1 cellular context compared by ENCODE assay signal in the genomic region with DNA sequence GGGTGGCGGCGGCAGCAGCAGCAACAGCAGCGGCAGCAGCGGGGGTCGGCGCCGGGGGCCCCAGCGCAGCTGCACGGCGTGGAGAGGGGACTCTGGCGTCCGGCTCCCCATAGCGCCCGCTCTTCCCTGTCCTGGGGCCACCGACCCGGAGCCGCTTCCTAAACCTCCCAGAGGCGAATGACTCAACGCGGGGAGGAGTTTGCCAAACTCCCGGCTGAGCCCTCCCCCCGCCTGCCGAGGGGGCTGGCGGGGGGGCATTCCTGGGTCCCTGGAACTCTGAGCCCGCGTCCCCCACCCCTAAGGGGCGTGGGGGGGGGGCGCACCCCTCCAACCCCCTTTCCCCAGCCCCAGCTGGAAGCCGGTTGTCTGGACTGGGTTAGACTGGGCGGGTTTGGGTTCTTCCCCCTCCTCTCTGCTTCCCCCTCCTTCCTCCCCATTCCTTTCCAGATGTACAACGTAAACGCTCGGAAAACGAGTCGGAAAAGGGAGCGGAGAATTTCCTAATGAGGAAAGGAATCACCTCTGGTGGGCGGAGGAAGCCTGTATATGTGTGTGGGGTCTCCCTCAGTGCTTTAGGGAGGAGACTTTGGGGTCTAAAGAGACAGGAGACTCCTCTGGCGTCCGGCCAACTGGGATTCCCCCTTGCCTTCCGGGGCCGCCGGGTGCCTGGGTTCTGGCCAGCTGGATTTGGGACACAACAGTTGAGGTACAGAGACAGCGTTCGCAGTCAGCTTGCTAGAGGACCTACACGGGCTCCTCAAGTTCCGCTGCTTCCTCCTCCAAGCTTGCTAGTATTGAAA.
TF ChIP-seq lines count a peak whose summit lies in the region.

A gene (minus strand): TSS at position 179 of the 800 bp plus-strand sequence. CDS start 68 bp downstream, at position 111.

TF ChIP-seq in HEK293, 187 proteins besides CTCF, POLR2A, EP300 and RAD21 (continued from another document and continues in another):
- TF ChIP-seq, protein P1, sequence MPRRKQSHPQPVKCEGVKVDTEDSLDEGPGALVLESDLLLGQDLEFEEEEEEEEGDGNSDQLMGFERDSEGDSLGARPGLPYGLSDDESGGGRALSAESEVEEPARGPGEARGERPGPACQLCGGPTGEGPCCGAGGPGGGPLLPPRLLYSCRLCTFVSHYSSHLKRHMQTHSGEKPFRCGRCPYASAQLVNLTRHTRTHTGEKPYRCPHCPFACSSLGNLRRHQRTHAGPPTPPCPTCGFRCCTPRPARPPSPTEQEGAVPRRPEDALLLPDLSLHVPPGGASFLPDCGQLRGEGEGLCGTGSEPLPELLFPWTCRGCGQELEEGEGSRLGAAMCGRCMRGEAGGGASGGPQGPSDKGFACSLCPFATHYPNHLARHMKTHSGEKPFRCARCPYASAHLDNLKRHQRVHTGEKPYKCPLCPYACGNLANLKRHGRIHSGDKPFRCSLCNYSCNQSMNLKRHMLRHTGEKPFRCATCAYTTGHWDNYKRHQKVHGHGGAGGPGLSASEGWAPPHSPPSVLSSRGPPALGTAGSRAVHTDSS (tag by site-specific recombination; IDR thresholded peaks at IDR 0.05), result 0 out of 2 replicates have a peak, but pooled peaks have one; percentile 9
- TF ChIP-seq SP3 (tag by site-specific recombination; IDR thresholded peaks at IDR 0.05) (peak; percentile 81), PRDM1 (tag by site-specific recombination; IDR thresholded peaks at IDR 0.05) (0 out of 2 replicates have a peak, but pooled peaks have one; percentile 17), ZNF274 (IDR thresholded peaks at IDR 0.05; ENCODE audit: low read length) (no peak), ZNF274 (tag by site-specific recombination; IDR thresholded peaks at IDR 0.05; ENCODE audit: borderline replicate concordance) (no peak), ZNF596 (tag by site-specific recombination; IDR thresholded peaks at IDR 0.05) (0 out of 2 replicates have a peak, but pooled peaks have one; percentile 23), ZNF837 (tag by site-specific recombination; IDR thresholded peaks at IDR 0.05) (no peak), ZNF423 (tag by site-specific recombination; IDR thresholded peaks at IDR 0.05) (no peak), ZNF555 (tag by site-specific recombination; conservative IDR thresholded peaks at IDR 0.05) (no peak), FEZF1 (tag by site-specific recombination; IDR thresholded peaks at IDR 0.05) (no peak), ZNF133 (tag by site-specific recombination; IDR thresholded peaks at IDR 0.05) (no peak), ZNF660 (tag by site-specific recombination; IDR thresholded peaks at IDR 0.05) (0 out of 2 replicates have a peak, but pooled peaks have one; percentile 42), KLF10 (tag by site-specific recombination; IDR thresholded peaks at IDR 0.05) (no peak; the same call in 1 of the 2 replicates), ZNF701 (tag by site-specific recombination; IDR thresholded peaks at IDR 0.05) (no peak), ZNF473 (tag by site-specific recombination; IDR thresholded peaks at IDR 0.05) (no peak), ZNF221 (tag by site-specific recombination; IDR thresholded peaks at IDR 0.05; ENCODE audit: borderline replicate concordance) (no peak), GLIS1 (tag by site-specific recombination; IDR thresholded peaks at IDR 0.05) (peak; percentile 78), ZNF366 (tag by site-specific recombination; conservative IDR thresholded peaks at IDR 0.05) (peak; percentile 77), KLF9 (tag by site-specific recombination; IDR thresholded peaks at IDR 0.05; ENCODE audit: low read depth) (no peak), ZNF416 (tag by site-specific recombination; IDR thresholded peaks at IDR 0.05) (no peak), ZSCAN16 (tag by site-specific recombination; IDR thresholded peaks at IDR 0.05) (no peak), OSR2 (tag by site-specific recombination; IDR thresholded peaks at IDR 0.05) (no peak), ZNF335 (tag by site-specific recombination; conservative IDR thresholded peaks at IDR 0.05) (peak; percentile 48; the same call in 1 of the 2 replicates), ZNF16 (tag by site-specific recombination; IDR thresholded peaks at IDR 0.05; ENCODE audit: low read depth) (no peak), SP2 (tag by site-specific recombination; IDR thresholded peaks at IDR 0.05) (peak; percentile 45), ZBTB20 (tag by site-specific recombination; IDR thresholded peaks at IDR 0.05) (peak; percentile 47), ZNF677 (tag by site-specific recombination; IDR thresholded peaks at IDR 0.05) (no peak), ZNF792 (tag by site-specific recombination; IDR thresholded peaks at IDR 0.05) (no peak), ZNF530 (tag by site-specific recombination; IDR thresholded peaks at IDR 0.05; ENCODE audit: low read depth) (no peak), ZNF391 (tag by site-specific recombination; IDR thresholded peaks at IDR 0.05; ENCODE audit: borderline replicate concordance, low read depth) (no peak), ZNF302 (tag by site-specific recombination; IDR thresholded peaks at IDR 0.05; ENCODE audit: low read depth) (no peak), ZNF324 (tag by site-specific recombination; IDR thresholded peaks at IDR 0.05) (no peak), ZNF501 (tag by site-specific recombination; IDR thresholded peaks at IDR 0.05) (no peak; the same call in 1 of the 2 replicates), SP7 (tag by site-specific recombination; IDR thresholded peaks at IDR 0.05) (peak; percentile 34; the same call in 1 of the 2 replicates), KLF8 (tag by site-specific recombination; IDR thresholded peaks at IDR 0.05) (peak; percentile 19; the same call in 1 of the 2 replicates)
- TF ChIP-seq, protein P2, sequence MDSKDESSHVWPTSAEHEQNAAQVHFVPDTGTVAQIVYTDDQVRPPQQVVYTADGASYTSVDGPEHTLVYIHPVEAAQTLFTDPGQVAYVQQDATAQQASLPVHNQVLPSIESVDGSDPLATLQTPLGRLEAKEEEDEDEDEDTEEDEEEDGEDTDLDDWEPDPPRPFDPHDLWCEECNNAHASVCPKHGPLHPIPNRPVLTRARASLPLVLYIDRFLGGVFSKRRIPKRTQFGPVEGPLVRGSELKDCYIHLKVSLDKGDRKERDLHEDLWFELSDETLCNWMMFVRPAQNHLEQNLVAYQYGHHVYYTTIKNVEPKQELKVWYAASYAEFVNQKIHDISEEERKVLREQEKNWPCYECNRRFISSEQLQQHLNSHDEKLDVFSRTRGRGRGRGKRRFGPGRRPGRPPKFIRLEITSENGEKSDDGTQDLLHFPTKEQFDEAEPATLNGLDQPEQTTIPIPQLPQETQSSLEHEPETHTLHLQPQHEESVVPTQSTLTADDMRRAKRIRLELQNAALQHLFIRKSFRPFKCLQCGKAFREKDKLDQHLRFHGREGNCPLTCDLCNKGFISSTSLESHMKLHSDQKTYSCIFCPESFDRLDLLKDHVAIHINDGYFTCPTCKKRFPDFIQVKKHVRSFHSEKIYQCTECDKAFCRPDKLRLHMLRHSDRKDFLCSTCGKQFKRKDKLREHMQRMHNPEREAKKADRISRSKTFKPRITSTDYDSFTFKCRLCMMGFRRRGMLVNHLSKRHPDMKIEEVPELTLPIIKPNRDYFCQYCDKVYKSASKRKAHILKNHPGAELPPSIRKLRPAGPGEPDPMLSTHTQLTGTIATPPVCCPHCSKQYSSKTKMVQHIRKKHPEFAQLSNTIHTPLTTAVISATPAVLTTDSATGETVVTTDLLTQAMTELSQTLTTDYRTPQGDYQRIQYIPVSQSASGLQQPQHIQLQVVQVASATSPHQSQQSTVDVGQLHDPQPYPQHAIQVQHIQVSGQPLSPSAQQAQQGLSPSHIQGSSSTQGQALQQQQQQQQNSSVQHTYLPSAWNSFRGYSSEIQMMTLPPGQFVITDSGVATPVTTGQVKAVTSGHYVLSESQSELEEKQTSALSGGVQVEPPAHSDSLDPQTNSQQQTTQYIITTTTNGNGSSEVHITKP (tag by site-specific recombination; IDR thresholded peaks at IDR 0.05), result peak; percentile 63
- TF ChIP-seq, protein P3, sequence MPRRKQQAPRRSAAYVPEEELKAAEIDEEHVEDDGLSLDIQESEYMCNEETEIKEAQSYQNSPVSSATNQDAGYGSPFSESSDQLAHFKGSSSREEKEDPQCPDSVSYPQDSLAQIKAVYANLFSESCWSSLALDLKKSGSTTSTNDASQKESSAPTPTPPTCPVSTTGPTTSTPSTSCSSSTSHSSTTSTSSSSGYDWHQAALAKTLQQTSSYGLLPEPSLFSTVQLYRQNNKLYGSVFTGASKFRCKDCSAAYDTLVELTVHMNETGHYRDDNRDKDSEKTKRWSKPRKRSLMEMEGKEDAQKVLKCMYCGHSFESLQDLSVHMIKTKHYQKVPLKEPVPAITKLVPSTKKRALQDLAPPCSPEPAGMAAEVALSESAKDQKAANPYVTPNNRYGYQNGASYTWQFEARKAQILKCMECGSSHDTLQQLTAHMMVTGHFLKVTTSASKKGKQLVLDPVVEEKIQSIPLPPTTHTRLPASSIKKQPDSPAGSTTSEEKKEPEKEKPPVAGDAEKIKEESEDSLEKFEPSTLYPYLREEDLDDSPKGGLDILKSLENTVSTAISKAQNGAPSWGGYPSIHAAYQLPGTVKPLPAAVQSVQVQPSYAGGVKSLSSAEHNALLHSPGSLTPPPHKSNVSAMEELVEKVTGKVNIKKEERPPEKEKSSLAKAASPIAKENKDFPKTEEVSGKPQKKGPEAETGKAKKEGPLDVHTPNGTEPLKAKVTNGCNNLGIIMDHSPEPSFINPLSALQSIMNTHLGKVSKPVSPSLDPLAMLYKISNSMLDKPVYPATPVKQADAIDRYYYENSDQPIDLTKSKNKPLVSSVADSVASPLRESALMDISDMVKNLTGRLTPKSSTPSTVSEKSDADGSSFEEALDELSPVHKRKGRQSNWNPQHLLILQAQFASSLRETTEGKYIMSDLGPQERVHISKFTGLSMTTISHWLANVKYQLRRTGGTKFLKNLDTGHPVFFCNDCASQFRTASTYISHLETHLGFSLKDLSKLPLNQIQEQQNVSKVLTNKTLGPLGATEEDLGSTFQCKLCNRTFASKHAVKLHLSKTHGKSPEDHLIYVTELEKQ (tag by site-specific recombination; IDR thresholded peaks at IDR 0.05; ENCODE audit: borderline replicate concordance), result 0 out of 2 replicates have a peak, but pooled peaks have one; percentile 3
- TF ChIP-seq, protein P4, sequence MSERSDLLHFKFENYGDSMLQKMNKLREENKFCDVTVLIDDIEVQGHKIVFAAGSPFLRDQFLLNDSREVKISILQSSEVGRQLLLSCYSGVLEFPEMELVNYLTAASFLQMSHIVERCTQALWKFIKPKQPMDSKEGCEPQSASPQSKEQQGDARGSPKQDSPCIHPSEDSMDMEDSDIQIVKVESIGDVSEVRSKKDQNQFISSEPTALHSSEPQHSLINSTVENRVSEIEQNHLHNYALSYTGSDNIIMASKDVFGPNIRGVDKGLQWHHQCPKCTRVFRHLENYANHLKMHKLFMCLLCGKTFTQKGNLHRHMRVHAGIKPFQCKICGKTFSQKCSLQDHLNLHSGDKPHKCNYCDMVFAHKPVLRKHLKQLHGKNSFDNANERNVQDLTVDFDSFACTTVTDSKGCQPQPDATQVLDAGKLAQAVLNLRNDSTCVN (tag by site-specific recombination; optimal IDR thresholded peaks at IDR 0.05), result peak; percentile 2
- TF ChIP-seq, protein P5, sequence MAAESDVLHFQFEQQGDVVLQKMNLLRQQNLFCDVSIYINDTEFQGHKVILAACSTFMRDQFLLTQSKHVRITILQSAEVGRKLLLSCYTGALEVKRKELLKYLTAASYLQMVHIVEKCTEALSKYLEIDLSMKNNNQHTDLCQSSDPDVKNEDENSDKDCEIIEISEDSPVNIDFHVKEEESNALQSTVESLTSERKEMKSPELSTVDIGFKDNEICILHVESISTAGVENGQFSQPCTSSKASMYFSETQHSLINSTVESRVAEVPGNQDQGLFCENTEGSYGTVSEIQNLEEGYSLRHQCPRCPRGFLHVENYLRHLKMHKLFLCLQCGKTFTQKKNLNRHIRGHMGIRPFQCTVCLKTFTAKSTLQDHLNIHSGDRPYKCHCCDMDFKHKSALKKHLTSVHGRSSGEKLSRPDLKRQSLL (tag by site-specific recombination; IDR thresholded peaks at IDR 0.05), result no peak
- TF ChIP-seq, protein P6, sequence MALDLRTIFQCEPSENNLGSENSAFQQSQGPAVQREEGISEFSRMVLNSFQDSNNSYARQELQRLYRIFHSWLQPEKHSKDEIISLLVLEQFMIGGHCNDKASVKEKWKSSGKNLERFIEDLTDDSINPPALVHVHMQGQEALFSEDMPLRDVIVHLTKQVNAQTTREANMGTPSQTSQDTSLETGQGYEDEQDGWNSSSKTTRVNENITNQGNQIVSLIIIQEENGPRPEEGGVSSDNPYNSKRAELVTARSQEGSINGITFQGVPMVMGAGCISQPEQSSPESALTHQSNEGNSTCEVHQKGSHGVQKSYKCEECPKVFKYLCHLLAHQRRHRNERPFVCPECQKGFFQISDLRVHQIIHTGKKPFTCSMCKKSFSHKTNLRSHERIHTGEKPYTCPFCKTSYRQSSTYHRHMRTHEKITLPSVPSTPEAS (tag by site-specific recombination; IDR thresholded peaks at IDR 0.05), result no peak
- TF ChIP-seq, protein P7, sequence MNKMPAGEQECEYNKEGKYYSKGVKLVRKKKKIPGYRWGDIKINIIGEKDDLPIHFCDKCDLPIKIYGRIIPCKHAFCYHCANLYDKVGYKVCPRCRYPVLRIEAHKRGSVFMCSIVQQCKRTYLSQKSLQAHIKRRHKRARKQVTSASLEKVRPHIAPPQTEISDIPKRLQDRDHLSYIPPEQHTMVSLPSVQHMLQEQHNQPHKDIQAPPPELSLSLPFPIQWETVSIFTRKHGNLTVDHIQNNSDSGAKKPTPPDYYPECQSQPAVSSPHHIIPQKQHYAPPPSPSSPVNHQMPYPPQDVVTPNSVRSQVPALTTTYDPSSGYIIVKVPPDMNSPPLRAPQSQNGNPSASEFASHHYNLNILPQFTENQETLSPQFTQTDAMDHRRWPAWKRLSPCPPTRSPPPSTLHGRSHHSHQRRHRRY (tag by site-specific recombination; IDR thresholded peaks at IDR 0.05), result no peak
- TF ChIP-seq, protein P8, sequence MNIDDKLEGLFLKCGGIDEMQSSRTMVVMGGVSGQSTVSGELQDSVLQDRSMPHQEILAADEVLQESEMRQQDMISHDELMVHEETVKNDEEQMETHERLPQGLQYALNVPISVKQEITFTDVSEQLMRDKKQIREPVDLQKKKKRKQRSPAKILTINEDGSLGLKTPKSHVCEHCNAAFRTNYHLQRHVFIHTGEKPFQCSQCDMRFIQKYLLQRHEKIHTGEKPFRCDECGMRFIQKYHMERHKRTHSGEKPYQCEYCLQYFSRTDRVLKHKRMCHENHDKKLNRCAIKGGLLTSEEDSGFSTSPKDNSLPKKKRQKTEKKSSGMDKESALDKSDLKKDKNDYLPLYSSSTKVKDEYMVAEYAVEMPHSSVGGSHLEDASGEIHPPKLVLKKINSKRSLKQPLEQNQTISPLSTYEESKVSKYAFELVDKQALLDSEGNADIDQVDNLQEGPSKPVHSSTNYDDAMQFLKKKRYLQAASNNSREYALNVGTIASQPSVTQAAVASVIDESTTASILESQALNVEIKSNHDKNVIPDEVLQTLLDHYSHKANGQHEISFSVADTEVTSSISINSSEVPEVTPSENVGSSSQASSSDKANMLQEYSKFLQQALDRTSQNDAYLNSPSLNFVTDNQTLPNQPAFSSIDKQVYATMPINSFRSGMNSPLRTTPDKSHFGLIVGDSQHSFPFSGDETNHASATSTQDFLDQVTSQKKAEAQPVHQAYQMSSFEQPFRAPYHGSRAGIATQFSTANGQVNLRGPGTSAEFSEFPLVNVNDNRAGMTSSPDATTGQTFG (tag by site-specific recombination; IDR thresholded peaks at IDR 0.05; ENCODE audit: borderline replicate concordance), result no peak
